Comparison of ENCODE assay signal across 22 cellular contexts in genomic region chr2:25255745-25256485, GRCh38.
A peak's percentile ranks its signal among the peaks of the same experiment; 100 is the strongest.
DNase-seq lines count a peak whose midpoint lies in the region; ATAC-seq and TF ChIP-seq lines count a peak whose summit lies in the region.
"Had no signal": no experiment of that assay in that cellular context is flagged by ENCODE, and none has a peak within 500 bp of the region (broad histone marks: within the 10 kb centered on the region; RNA-seq: fewer than 3 reads in every experiment).

No MANE protein-coding gene starts in this region.

- H3K27me3 Mint-ChIP-seq in activated T-cell treated with anti-CD3 and anti-CD28 coated beads, Interleukin-2, amount 50 U/mL, for 72 hours (ENCODE audit: low read depth) = no peaks in the 10 kb centered on the region
- H3K27me3 Mint-ChIP-seq in activated T-cell treated with anti-CD3 and anti-CD28 coated beads, Interleukin-2, amount 50 U/mL, for 4 hours (ENCODE audit: low read depth) = no peaks in the 10 kb centered on the region
- no peaks in the 10 kb centered on the region for H3K27me3 Mint-ChIP-seq in activated T-helper 1 cell treated with anti-CD3 and anti-CD28 coated beads, Interleukin-12 subunit alpha, Interleukin-12 subunit beta, Interleukin-2, Interleukin-4 antibody, amounts not matched to agents 30 ng/mL and 10 ng/mL and 1 ng/mL, durations not matched to agents 14 hours and 24 hours and 36 hours (ENCODE audit: insufficient read depth)
- peaks cover 14% of the 10 kb centered on the region for H3K27me3 Mint-ChIP-seq in glutamatergic neuron (ENCODE audit: unreplicated experiment)

- peaks cover 3 to 27% of the 10 kb centered on the region in 2 donors for H3K36me3 Mint-ChIP-seq in activated T-cell treated with anti-CD3 and anti-CD28 coated beads, Interleukin-2, amount 50 U/mL, for 72 hours (ENCODE audit: insufficient read depth in 2 of 2)
- H3K36me3 Mint-ChIP-seq in activated T-cell treated with anti-CD3 and anti-CD28 coated beads, Interleukin-2, amount 50 U/mL, for 4 hours (ENCODE audit: insufficient read depth) = peaks cover 30% of the 10 kb centered on the region
- peaks cover 43% of the 10 kb centered on the region for H3K36me3 Mint-ChIP-seq in activated T-helper 1 cell treated with anti-CD3 and anti-CD28 coated beads, Interleukin-12 subunit alpha, Interleukin-12 subunit beta, Interleukin-2, Interleukin-4 antibody, amounts not matched to agents 30 ng/mL and 10 ng/mL and 1 ng/mL, durations not matched to agents 14 hours and 24 hours and 36 hours (ENCODE audit: low read depth)
- peaks cover 16% of the 10 kb centered on the region for H3K36me3 Mint-ChIP-seq in glutamatergic neuron (ENCODE audit: unreplicated experiment)

- TF ChIP-seq POLR2A in sigmoid colon (IDR thresholded peaks at IDR 0.05) (no peak), adrenal gland (IDR thresholded peaks at IDR 0.05) (no peak)

- DNase-seq in activated T-cell treated with anti-CD3 and anti-CD28 coated beads, Interleukin-2, amount 50 U/mL, for 72 hours = no peak
- DNase-seq in activated T-cell treated with anti-CD3 and anti-CD28 coated beads, Interleukin-2, amount 50 U/mL, for 4 hours = no peak
- no peak for DNase-seq in activated T-helper 1 cell treated with anti-CD3 and anti-CD28 coated beads, Interleukin-12 subunit alpha, Interleukin-12 subunit beta, Interleukin-2, Interleukin-4 antibody, amounts not matched to agents 30 ng/mL and 10 ng/mL and 1 ng/mL, durations not matched to agents 14 hours and 24 hours and 36 hours (ENCODE audit: low spot score)
- DNase-seq in glutamatergic neuron (no peak), sigmoid colon (no peak), NCI-H146 (lab: John Stamatoyannopoulos, UW) (no peak), GM10248 (ENCODE audit: extremely low spot score) (no peak), adrenal gland (no peak)
- DNase-seq: activated effector memory CD4-positive, alpha-beta T cell treated with Interleukin-2 at 50 U/mL for 16 hours; IMR-90; MG63; NCI-H1436 treated with DMSO at 0.1 percent for 48 hours; NCI-H2227 treated with DMSO at 0.1 percent for 48 hours; SJCRH30; stimulated activated CD4-positive, alpha-beta T cell treated with anti-CD3 and anti-CD28 coated beads, Interleukin-2, amount 100 ng/mL, for 48 hours had no signal

- ATAC-seq in activated T-cell treated with anti-CD3 and anti-CD28 coated beads, Interleukin-2, amount 50 U/mL, for 72 hours (replicated peaks in 1 of 2) = no peak
- no peak for ATAC-seq in activated T-cell treated with anti-CD3 and anti-CD28 coated beads, Interleukin-2, amount 50 U/mL, for 4 hours
- ATAC-seq: HCT116 had no signal

- intact Hi-C loops in activated T-helper 1 cell treated with anti-CD3 and anti-CD28 coated beads, Interleukin-12 subunit alpha, Interleukin-12 subunit beta, Interleukin-2, Interleukin-4 antibody, amounts not matched to agents 30 ng/mL and 10 ng/mL and 1 ng/mL, durations not matched to agents 14 hours and 24 hours and 36 hours (cut with micrococcal nuclease) = no loop called here
- intact Hi-C loops in sigmoid colon (cut with DNase I) (no loop called here), adrenal gland (cut with DNase I) (no loop called here)

- H3K4me3 Mint-ChIP-seq in activated T-cell treated with anti-CD3 and anti-CD28 coated beads, Interleukin-2, amount 50 U/mL, for 72 hours = no peak overlapping the region
- H3K4me3 Mint-ChIP-seq in activated T-cell treated with anti-CD3 and anti-CD28 coated beads, Interleukin-2, amount 50 U/mL, for 4 hours = no peak overlapping the region
- no peak overlapping the region for H3K4me3 Mint-ChIP-seq in activated T-helper 1 cell treated with anti-CD3 and anti-CD28 coated beads, Interleukin-12 subunit alpha, Interleukin-12 subunit beta, Interleukin-2, Interleukin-4 antibody, amounts not matched to agents 30 ng/mL and 10 ng/mL and 1 ng/mL, durations not matched to agents 14 hours and 24 hours and 36 hours
- H3K4me3 Mint-ChIP-seq in glutamatergic neuron (ENCODE audit: unreplicated experiment) = peak overlapping the region; percentile 34

- POLR2A ChIA-PET in GM10248 (lab: Yijun Ruan, JAX) = no interaction called here

- H3K4me1 ChIP-seq in sigmoid colon (peaks cover 0 to 53% (median 42%) of the 10 kb centered on the region in 4 donors), adrenal gland (replicated peaks in 1 of 2) (peaks cover 21 to 43% of the 10 kb centered on the region in 2 donors)
- H3K4me1 ChIP-seq: SJCRH30 had no signal

- 94 to 95% methylated on average over 15 of the region's 15 CpGs for WGBS in sigmoid colon, 2 donors
- 93 to 94% (median 94%) methylated on average over 15 of the region's 15 CpGs for WGBS in adrenal gland, 4 donors

- H3K4me3 ChIP-seq in sigmoid colon = no peak overlapping the region
- no peak overlapping the region for H3K4me3 ChIP-seq in adrenal gland
- H3K4me3 ChIP-seq: BLaER1 treated with 17β-estradiol and CSF1 and Interleukin-3, amounts not matched to agents 10 nM and 100 nM; coronary artery; hepatocyte; lung; MG63; PC-9; SJCRH30; skin epidermis had no signal

- peaks cover 55% of the 10 kb centered on the region for H3K4me1 Mint-ChIP-seq in activated T-cell treated with anti-CD3 and anti-CD28 coated beads, Interleukin-2, amount 50 U/mL, for 72 hours (ENCODE audit: low read depth)
- H3K4me1 Mint-ChIP-seq in activated T-cell treated with anti-CD3 and anti-CD28 coated beads, Interleukin-2, amount 50 U/mL, for 4 hours (ENCODE audit: low read depth) = peaks cover 29% of the 10 kb centered on the region
- H3K4me1 Mint-ChIP-seq in activated T-helper 1 cell treated with anti-CD3 and anti-CD28 coated beads, Interleukin-12 subunit alpha, Interleukin-12 subunit beta, Interleukin-2, Interleukin-4 antibody, amounts not matched to agents 30 ng/mL and 10 ng/mL and 1 ng/mL, durations not matched to agents 14 hours and 24 hours and 36 hours (ENCODE audit: low read depth) = peaks cover 14% of the 10 kb centered on the region
- H3K4me1 Mint-ChIP-seq in glutamatergic neuron (ENCODE audit: low read depth, unreplicated experiment) = peaks cover 57% of the 10 kb centered on the region

- TF ChIP-seq CTCF in glutamatergic neuron (IDR thresholded peaks at IDR 0.05; ENCODE audit: partially characterized antibody, unreplicated experiment) (no peak), sigmoid colon (IDR thresholded peaks at IDR 0.05) (no peak), GM10248 (IDR thresholded peaks at IDR 0.05; ENCODE audit: control extremely low read depth, extremely low read depth, low read depth, missing control alignments) (no peak), adrenal gland (IDR thresholded peaks at IDR 0.05) (no peak)

- CTCF ChIA-PET in GM10248 (lab: Yijun Ruan, JAX) = no interaction called here

- no peak for TF ChIP-seq EP300 in sigmoid colon (IDR thresholded peaks at IDR 0.05)

- H3K27ac Mint-ChIP-seq in activated T-cell treated with anti-CD3 and anti-CD28 coated beads, Interleukin-2, amount 50 U/mL, for 72 hours = peak overlapping the region; percentile 56
- H3K27ac Mint-ChIP-seq in activated T-helper 1 cell treated with anti-CD3 and anti-CD28 coated beads, Interleukin-12 subunit alpha, Interleukin-12 subunit beta, Interleukin-2, Interleukin-4 antibody, amounts not matched to agents 30 ng/mL and 10 ng/mL and 1 ng/mL, durations not matched to agents 14 hours and 24 hours and 36 hours = peak overlapping the region; percentile 2
- peak overlapping the region; percentile 97 for H3K27ac Mint-ChIP-seq in glutamatergic neuron (ENCODE audit: unreplicated experiment)

- H3K36me3 ChIP-seq in sigmoid colon = peaks cover 0 to 33% (median 15%) of the 10 kb centered on the region in 4 donors
- H3K36me3 ChIP-seq in adrenal gland (replicated peaks in 1 of 2) = peaks cover 0 to 21% of the 10 kb centered on the region in 2 donors
- H3K36me3 ChIP-seq: MG63 had no signal

- H3K27ac ChIP-seq in sigmoid colon (peak overlapping the region in 3 of 4 donors; percentile 53 to 74 (median 66)), adrenal gland (peak overlapping the region in 1 of 5 donors; percentile 71)
- H3K27ac ChIP-seq: BLaER1 treated with 17β-estradiol and CSF1 and Interleukin-3, amounts not matched to agents 10 nM and 100 nM; hepatocyte; PC-9; SJCRH30 had no signal

- no peaks in the 10 kb centered on the region for H3K9me3 Mint-ChIP-seq in activated T-cell treated with anti-CD3 and anti-CD28 coated beads, Interleukin-2, amount 50 U/mL, for 72 hours
- no peaks in the 10 kb centered on the region for H3K9me3 Mint-ChIP-seq in activated T-cell treated with anti-CD3 and anti-CD28 coated beads, Interleukin-2, amount 50 U/mL, for 4 hours
- no peaks in the 10 kb centered on the region for H3K9me3 Mint-ChIP-seq in activated T-helper 1 cell treated with anti-CD3 and anti-CD28 coated beads, Interleukin-12 subunit alpha, Interleukin-12 subunit beta, Interleukin-2, Interleukin-4 antibody, amounts not matched to agents 30 ng/mL and 10 ng/mL and 1 ng/mL, durations not matched to agents 14 hours and 24 hours and 36 hours
- H3K9me3 Mint-ChIP-seq in glutamatergic neuron (ENCODE audit: unreplicated experiment) = peaks cover 15% of the 10 kb centered on the region

- no peaks in the 10 kb centered on the region for H3K27me3 ChIP-seq in sigmoid colon
- H3K27me3 ChIP-seq in adrenal gland = no peaks in the 10 kb centered on the region
- H3K27me3 ChIP-seq: BLaER1 treated with 17β-estradiol and CSF1 and Interleukin-3, amounts not matched to agents 10 nM and 100 nM; hepatocyte; MG63; SJCRH30 had no signal

- H3K9me3 ChIP-seq in sigmoid colon = no peaks in the 10 kb centered on the region
- H3K9me3 ChIP-seq in adrenal gland (replicated peaks in 1 of 3) = no peaks in the 10 kb centered on the region
- H3K9me3 ChIP-seq: BLaER1 treated with 17β-estradiol and CSF1 and Interleukin-3, amounts not matched to agents 10 nM and 100 nM; MG63; SJCRH30 had no signal

Comparison
In these comparisons a context has a peak if more than half of its experiments do, and no peak if none do; other contexts are left out.
1. H3K27ac Mint-ChIP-seq: peak in every context shown above with its lines; median percentile 97 in glutamatergic neuron; 56 in activated T-cell treated with anti-CD3 and anti-CD28 coated beads, Interleukin-2, amount 50 U/mL, for 72 hours; 2 in activated T-helper 1 cell treated with anti-CD3 and anti-CD28 coated beads, Interleukin-12 subunit alpha, Interleukin-12 subunit beta, Interleukin-2, Interleukin-4 antibody, amounts not matched to agents 30 ng/mL and 10 ng/mL and 1 ng/mL, durations not matched to agents 14 hours and 24 hours and 36 hours.